1 cellular context compared by ENCODE assay signal in the genomic region with DNA sequence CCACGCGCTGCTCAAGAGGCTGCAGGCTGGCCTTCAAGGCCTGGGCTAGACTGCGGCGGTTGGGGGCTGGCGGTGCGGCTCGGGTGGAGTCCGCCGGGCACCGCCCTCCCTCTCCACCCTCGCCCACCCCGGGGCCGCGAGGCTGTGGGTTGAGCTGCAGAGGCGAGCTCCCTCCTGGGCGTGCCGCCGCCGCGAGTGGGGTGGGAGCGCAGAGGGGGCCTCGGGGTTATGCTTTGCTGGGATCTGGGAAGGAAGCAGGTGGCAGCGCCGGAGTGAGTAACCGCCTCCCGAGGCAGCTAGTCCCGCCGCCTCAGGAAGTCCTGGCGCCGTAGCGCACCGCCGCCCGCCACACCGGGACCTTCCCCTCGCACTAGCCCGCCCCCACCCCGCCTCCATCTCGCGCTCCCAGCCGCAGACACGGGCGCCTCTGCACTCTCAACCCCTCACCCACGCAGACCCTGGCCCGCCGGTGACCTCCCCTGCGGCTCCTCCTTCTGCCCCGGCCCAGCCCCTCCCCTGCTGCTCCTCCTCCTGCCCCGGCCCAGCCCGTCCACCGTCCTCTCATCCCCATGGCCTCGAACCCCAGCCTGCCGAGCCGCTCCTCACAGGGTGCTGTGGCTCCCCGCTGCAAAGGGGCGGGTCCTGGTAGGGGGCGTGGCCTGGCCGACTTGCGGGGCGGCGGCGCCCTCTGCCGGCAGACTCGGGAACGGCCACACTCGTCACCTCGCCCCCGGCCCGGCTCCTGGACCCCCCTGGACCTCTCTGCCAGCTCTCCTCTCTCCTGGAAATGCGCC.
TF ChIP-seq lines count a peak whose summit lies in the region.

No MANE protein-coding gene starts in this region.

TF ChIP-seq in GM23338, 12 proteins besides CTCF, POLR2A, EP300 and RAD21 (continued from another document):
- TF ChIP-seq ZNF462 (CRISPR knock-in tag; IDR thresholded peaks at IDR 0.05): no peak
- TF ChIP-seq, protein P1, sequence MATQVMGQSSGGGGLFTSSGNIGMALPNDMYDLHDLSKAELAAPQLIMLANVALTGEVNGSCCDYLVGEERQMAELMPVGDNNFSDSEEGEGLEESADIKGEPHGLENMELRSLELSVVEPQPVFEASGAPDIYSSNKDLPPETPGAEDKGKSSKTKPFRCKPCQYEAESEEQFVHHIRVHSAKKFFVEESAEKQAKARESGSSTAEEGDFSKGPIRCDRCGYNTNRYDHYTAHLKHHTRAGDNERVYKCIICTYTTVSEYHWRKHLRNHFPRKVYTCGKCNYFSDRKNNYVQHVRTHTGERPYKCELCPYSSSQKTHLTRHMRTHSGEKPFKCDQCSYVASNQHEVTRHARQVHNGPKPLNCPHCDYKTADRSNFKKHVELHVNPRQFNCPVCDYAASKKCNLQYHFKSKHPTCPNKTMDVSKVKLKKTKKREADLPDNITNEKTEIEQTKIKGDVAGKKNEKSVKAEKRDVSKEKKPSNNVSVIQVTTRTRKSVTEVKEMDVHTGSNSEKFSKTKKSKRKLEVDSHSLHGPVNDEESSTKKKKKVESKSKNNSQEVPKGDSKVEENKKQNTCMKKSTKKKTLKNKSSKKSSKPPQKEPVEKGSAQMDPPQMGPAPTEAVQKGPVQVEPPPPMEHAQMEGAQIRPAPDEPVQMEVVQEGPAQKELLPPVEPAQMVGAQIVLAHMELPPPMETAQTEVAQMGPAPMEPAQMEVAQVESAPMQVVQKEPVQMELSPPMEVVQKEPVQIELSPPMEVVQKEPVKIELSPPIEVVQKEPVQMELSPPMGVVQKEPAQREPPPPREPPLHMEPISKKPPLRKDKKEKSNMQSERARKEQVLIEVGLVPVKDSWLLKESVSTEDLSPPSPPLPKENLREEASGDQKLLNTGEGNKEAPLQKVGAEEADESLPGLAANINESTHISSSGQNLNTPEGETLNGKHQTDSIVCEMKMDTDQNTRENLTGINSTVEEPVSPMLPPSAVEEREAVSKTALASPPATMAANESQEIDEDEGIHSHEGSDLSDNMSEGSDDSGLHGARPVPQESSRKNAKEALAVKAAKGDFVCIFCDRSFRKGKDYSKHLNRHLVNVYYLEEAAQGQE (IDR thresholded peaks at IDR 0.05; ENCODE audit: unreplicated experiment): no peak
- peak; percentile 72 for TF ChIP-seq CREB1 (CRISPR knock-in tag; IDR thresholded peaks at IDR 0.05; ENCODE audit: low read depth)
TF ChIP-seq in GM23338: peak in this region for 3.
